In the genomic region with DNA sequence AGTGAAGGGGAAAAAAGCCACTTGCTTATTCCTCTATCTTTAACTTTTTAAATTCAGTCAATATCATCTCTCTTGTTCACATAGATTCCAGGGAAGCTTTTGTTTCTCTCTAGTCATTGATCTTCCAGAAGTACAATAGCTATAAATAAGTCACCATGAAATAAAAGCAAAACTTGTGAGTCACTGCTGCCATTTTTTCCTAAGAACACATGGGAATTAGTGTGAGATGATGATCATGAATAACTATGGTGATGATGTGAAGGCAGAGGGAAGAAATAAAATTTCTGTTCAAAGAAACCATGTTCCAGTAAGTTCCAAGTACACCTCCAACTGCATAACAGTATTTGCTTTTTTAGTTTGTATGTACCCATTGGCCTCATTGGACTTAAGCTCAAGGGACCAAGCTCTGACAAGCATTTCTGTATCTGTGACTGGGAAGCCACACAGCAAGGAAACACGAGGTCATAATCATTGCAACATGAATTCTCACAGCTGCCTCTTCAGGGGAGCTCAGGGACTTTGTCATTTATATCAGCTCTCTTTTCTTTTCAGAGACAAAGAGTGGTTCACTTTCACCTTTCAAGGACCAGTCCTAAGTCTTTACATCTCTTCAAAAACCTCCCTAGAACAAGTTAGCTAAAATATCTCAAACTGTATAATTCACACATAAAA, we compare ENCODE assay signal across 1 cellular context.
TF ChIP-seq lines count a peak whose summit lies in the region.

No MANE protein-coding gene starts in this region.

TF ChIP-seq in GM12878, 131 proteins besides CTCF, POLR2A, EP300 and RAD21:
- TF ChIP-seq SMAD1 (IDR thresholded peaks at IDR 0.05; ENCODE audit: low read depth, partially characterized antibody) (no peak), STAT1 (conservative IDR thresholded peaks at IDR 0.05) (no peak), MEF2B (IDR thresholded peaks at IDR 0.05; ENCODE audit: partially characterized antibody, poor library complexity, severe bottlenecking) (peak; percentile 32)
- TF ChIP-seq, protein P1, sequence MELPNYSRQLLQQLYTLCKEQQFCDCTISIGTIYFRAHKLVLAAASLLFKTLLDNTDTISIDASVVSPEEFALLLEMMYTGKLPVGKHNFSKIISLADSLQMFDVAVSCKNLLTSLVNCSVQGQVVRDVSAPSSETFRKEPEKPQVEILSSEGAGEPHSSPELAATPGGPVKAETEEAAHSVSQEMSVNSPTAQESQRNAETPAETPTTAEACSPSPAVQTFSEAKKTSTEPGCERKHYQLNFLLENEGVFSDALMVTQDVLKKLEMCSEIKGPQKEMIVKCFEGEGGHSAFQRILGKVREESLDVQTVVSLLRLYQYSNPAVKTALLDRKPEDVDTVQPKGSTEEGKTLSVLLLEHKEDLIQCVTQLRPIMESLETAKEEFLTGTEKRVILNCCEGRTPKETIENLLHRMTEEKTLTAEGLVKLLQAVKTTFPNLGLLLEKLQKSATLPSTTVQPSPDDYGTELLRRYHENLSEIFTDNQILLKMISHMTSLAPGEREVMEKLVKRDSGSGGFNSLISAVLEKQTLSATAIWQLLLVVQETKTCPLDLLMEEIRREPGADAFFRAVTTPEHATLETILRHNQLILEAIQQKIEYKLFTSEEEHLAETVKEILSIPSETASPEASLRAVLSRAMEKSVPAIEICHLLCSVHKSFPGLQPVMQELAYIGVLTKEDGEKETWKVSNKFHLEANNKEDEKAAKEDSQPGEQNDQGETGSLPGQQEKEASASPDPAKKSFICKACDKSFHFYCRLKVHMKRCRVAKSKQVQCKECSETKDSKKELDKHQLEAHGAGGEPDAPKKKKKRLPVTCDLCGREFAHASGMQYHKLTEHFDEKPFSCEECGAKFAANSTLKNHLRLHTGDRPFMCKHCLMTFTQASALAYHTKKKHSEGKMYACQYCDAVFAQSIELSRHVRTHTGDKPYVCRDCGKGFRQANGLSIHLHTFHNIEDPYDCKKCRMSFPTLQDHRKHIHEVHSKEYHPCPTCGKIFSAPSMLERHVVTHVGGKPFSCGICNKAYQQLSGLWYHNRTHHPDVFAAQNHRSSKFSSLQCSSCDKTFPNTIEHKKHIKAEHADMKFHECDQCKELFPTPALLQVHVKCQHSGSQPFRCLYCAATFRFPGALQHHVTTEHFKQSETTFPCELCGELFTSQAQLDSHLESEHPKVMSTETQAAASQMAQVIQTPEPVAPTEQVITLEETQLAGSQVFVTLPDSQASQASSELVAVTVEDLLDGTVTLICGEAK (IDR thresholded peaks at IDR 0.05; ENCODE audit: borderline replicate concordance), result no peak
- TF ChIP-seq, protein P2, sequence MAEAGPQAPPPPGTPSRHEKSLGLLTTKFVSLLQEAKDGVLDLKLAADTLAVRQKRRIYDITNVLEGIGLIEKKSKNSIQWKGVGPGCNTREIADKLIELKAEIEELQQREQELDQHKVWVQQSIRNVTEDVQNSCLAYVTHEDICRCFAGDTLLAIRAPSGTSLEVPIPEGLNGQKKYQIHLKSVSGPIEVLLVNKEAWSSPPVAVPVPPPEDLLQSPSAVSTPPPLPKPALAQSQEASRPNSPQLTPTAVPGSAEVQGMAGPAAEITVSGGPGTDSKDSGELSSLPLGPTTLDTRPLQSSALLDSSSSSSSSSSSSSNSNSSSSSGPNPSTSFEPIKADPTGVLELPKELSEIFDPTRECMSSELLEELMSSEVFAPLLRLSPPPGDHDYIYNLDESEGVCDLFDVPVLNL (IDR thresholded peaks at IDR 0.05; ENCODE audit: low read depth, low read length), result no peak
